ENCODE assay signal across 8 cellular contexts in genomic region chr12:6200266-6201198, GRCh38. TPM values are rescaled to one million over a fixed set of nuclear protein-coding genes. Genes with fewer than 3 reads are reported as not detected.
DNase-seq lines count a peak whose midpoint lies in the region; ATAC-seq and TF ChIP-seq lines count a peak whose summit lies in the region.

Gene CD9 (plus strand): TSS chr12:6200400. CDS start chr12:6200500, 100 bp downstream.

- peak within 1 kb of the TSS; percentile 95 for H3K27ac ChIP-seq in GM23338 (ENCODE audit: low read depth)

- H3K4me3 ChIP-seq in GM23338: peak within 1 kb of the TSS; percentile 95
- peak within 1 kb of the TSS; percentile 92 for H3K4me3 ChIP-seq in kidney epithelial cell (ENCODE audit: low read depth, low read length)

- no peaks in the 10 kb centered on the region; the same call in 2 of the 3 replicates for H3K9me3 Mint-ChIP-seq in GM23338

- H3K9me2 ChIP-seq in GM23338 (ENCODE audit: insufficient read depth): no peaks in the 10 kb centered on the region

- H3K27me3 ChIP-seq in GM23338 (ENCODE audit: insufficient read depth): peaks cover 10% of the 10 kb centered on the region
- no peaks in the 10 kb centered on the region for H3K27me3 ChIP-seq in kidney epithelial cell (ENCODE audit: control insufficient read depth, insufficient read depth, low read length)

- intact Hi-C loops in T-helper 1 cell treated with Interleukin-12 subunit alpha and Interleukin-12 subunit beta and Interleukin-4 antibody, amounts not matched to agents 30 ng/mL and 1 ng/mL, for 36 hours (cut with micrococcal nuclease): loop anchor here (1.0 kb wide), 1 partner anchor 30 kb away; no protein-coding TSS in a partner anchor

- H4K20me1 ChIP-seq in GM23338 (replicated peaks; ENCODE audit: insufficient read depth): peaks cover 3% of the 10 kb centered on the region; the same call in 1 of the 2 replicates

- peaks cover 73% of the 10 kb centered on the region for H3K4me1 Mint-ChIP-seq in GM23338

- peaks cover 67% of the 10 kb centered on the region for H3K4me1 ChIP-seq in GM23338 (ENCODE audit: insufficient read depth)

- peak; percentile 89 for DNase-seq in 8988T
- DNase-seq in GM23338 (ENCODE audit: low spot score): peak; percentile 67
- DNase-seq in cerebellar cortex (ENCODE audit: low spot score): peak; percentile 21
- DNase-seq in kidney epithelial cell (ENCODE audit: low read depth): no peak
- peak; percentile 18 for DNase-seq in stimulated activated CD4-positive, alpha-beta T cell treated with anti-CD3 and anti-CD28 coated beads, Interleukin-12 subunit alpha, Interleukin-12 subunit beta, amount 100 ng/mL, for 24 hours (ENCODE audit: low read depth in 2 of 2)
- no peak for DNase-seq in NCI-H2107 (lab: John Stamatoyannopoulos, UW)

- H3K36me3 ChIP-seq in GM23338 (ENCODE audit: insufficient read depth): peaks cover 3% of the 10 kb centered on the region; the same call in 1 of the 2 replicates
- H3K36me3 ChIP-seq in kidney epithelial cell (ENCODE audit: control insufficient read depth, insufficient read depth, low read length): no peaks in the 10 kb centered on the region

- H2AFZ ChIP-seq in GM23338: peak within 1 kb of the TSS; percentile 1; the same call in 1 of the 2 replicates

- H3F3A ChIP-seq in GM23338 (replicated peaks; ENCODE audit: low read depth): peaks cover 24% of the 10 kb centered on the region

- no peak for TF ChIP-seq CTCF in GM23338 (conservative IDR thresholded peaks at IDR 0.05; ENCODE audit: low read depth in 2 of 2)
- no peak for TF ChIP-seq CTCF in kidney epithelial cell (IDR thresholded peaks at IDR 0.05; ENCODE audit: insufficient read depth, low read length, poor library complexity, severe bottlenecking)

- peaks cover 39% of the 10 kb centered on the region for H3K79me2 ChIP-seq in GM23338 (replicated peaks; ENCODE audit: insufficient read depth)

- H3K4me2 ChIP-seq in GM23338: peak within 1 kb of the TSS; percentile 97

- ATAC-seq in GM23338 (peak; percentile 37), GM21423 (IDR thresholded peaks at IDR 0.05; ENCODE audit: unreplicated experiment) (no peak)

- H3K36me3 Mint-ChIP-seq in GM23338 (ENCODE audit: low read depth): peaks cover 22% of the 10 kb centered on the region

- peak within 1 kb of the TSS; percentile 62; the same call in 1 of the 2 replicates for H3K27ac Mint-ChIP-seq in GM23338

- H3K4me3 Mint-ChIP-seq in GM23338: peak within 1 kb of the TSS; percentile 83

- H3K27me3 Mint-ChIP-seq in GM23338 (ENCODE audit: insufficient read depth, low read depth, poor library complexity): peaks cover 19% of the 10 kb centered on the region

TF ChIP-seq in GM23338, 12 proteins besides CTCF, POLR2A, EP300 and RAD21:
- TF ChIP-seq CREB1 (CRISPR knock-in tag; IDR thresholded peaks at IDR 0.05; ENCODE audit: low read depth) (no peak), EZH2phosphoT487 (IDR thresholded peaks at IDR 0.05; ENCODE audit: unreplicated experiment) (no peak), POLR2AphosphoS5 (IDR thresholded peaks at IDR 0.05; ENCODE audit: low read depth) (peak; percentile 51)

RNA-seq across cellular contexts. Expression of gene CD9, which starts in this region (rescaled TPM):
- total RNA-seq in GM23338 (2014; rRNA removed; shearing (Covaris generic)): 222 and 227 TPM in 2 replicates
- 250 and 251 TPM in 2 replicates for polyA plus RNA-seq in GM23338 (2016; fragmentation: Nextera tagmentation; extraction: Ambion mirVana)
- 29.7 and 30.8 TPM in 2 replicates for total RNA-seq in T-helper 1 cell treated with Interleukin-12 subunit alpha and Interleukin-12 subunit beta and Interleukin-4 antibody, amounts not matched to agents 30 ng/mL and 1 ng/mL, for 36 hours
- total RNA-seq in kidney epithelial cell: 241 and 248 TPM in 2 replicates

Comparison
In these comparisons a context has a peak if more than half of its experiments do, and no peak if none do; other contexts are left out.
1. DNase-seq: peak in 8988T (single experiment), GM23338 (single experiment), cerebellar cortex (single experiment) and stimulated activated CD4-positive, alpha-beta T cell treated with anti-CD3 and anti-CD28 coated beads, Interleukin-12 subunit alpha, Interleukin-12 subunit beta, amount 100 ng/mL, for 24 hours (2 of 2); none in kidney epithelial cell (single experiment) and NCI-H2107 (single experiment).